In the genomic region with DNA sequence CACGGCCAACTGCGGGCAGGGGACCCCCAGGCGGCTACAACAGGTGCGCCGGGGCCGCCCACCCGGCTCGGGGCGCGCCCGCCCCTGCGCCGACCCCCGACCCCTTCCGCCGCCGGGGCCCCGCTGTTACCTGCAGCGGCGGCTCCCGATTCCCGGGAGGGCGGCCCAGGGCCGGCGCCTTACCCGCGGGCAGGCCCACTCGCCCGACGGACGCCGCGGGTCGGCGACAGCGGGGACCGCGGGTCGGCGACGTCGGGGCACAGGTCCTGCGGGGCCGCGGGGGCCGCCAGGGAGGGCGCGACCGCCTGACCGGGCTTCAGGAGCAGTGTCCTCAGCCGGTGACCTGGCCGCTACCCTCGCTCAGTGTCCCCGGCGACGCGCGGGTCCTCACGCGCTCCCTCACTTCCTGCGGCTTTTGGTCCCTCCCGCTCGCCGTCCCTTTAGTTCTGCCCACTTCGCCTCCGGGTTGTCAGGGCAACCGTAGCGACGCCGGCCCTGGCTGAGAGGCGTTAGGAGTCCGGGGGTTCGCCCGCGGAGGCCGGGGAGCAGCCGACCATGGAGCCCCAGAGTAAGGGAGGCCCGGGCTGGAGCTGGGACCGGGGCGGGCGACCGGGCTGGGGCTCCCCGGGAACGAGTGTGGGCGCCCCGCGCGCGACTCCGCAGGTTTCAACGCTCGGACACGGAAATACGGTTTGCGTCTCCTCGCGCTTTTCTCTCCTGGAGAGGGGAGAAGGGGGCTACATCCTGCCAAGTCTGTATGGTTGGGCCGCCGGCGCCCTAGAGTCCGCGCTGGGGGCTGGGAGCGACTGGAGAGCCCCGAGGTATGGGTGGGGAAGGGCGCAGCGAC, we compare ENCODE assay signal across 7 cellular contexts. TPM values are rescaled to one million over a fixed set of nuclear protein-coding genes. Genes with fewer than 3 reads are reported as not detected.
A peak's percentile ranks its signal among the peaks of the same experiment; 100 is the strongest.
DNase-seq lines count a peak whose midpoint lies in the region; ATAC-seq and TF ChIP-seq lines count a peak whose summit lies in the region.
"Not testable (repeated sequence)": the region's sequence is repeated elsewhere in the genome, so short reads cannot be mapped to it uniquely, and the experiment has no call there.

A gene with protein sequence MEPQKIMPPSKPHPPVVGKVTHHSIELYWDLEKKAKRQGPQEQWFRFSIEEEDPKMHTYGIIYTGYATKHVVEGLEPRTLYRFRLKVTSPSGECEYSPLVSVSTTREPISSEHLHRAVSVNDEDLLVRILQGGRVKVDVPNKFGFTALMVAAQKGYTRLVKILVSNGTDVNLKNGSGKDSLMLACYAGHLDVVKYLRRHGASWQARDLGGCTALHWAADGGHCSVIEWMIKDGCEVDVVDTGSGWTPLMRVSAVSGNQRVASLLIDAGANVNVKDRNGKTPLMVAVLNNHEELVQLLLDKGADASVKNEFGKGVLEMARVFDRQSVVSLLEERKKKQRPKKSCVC (plus strand): TSS at position 477 of the 847 bp plus-strand sequence. CDS start 79 bp downstream, at position 556.

- intact Hi-C loops in breast epithelium (cut with DNase I; ENCODE audit: low total_unique reads); sigmoid colon (cut with DNase I): not testable (repeated sequence)

- H3K36me3 ChIP-seq in breast epithelium; iPS-18a (ENCODE audit: control insufficient read depth, low read depth, low read length); sigmoid colon: not testable (repeated sequence)

- H3K4me1 ChIP-seq in breast epithelium; iPS-18a (ENCODE audit: control insufficient read depth, low read depth, low read length): not testable (repeated sequence)
- H3K4me1 ChIP-seq in sigmoid colon = peaks cover 0 to 16% (median 4%) of the 10 kb centered on the region in 4 donors

- ATAC-seq in GM18517 (IDR thresholded peaks at IDR 0.05; ENCODE audit: unreplicated experiment) = peak; percentile 80
- peak; percentile 83 for ATAC-seq in HG02981 (IDR thresholded peaks at IDR 0.05; ENCODE audit: unreplicated experiment)

- not testable (repeated sequence) for TF ChIP-seq CTCF in WI38 (IDR thresholded peaks at IDR 0.05; ENCODE audit: low read depth, low read length); breast epithelium (IDR thresholded peaks at IDR 0.05); sigmoid colon (IDR thresholded peaks at IDR 0.05)

- H3K27me3 ChIP-seq in breast epithelium, sigmoid colon: not testable (repeated sequence)
- peaks cover 21% of the 10 kb centered on the region for H3K27me3 ChIP-seq in iPS-18a (ENCODE audit: control insufficient read depth, insufficient read depth, low read length)

- not testable (repeated sequence) for TF ChIP-seq POLR2A in breast epithelium (IDR thresholded peaks at IDR 0.05); sigmoid colon (IDR thresholded peaks at IDR 0.05)

- not testable (repeated sequence) for H3K9me3 ChIP-seq in breast epithelium; iPS-18a (ENCODE audit: control insufficient read depth, low read depth, low read length); sigmoid colon

- peak within 1 kb of the TSS; percentile 63 for H3K9ac ChIP-seq in iPS-18a (ENCODE audit: low read length)

- H3K4me3 ChIP-seq in WI38 (ENCODE audit: low read depth, low read length) (peak within 1 kb of the TSS; percentile 66), breast epithelium (peak within 1 kb of the TSS; percentile 58 to 92 (median 75)), iPS-18a (ENCODE audit: low read length) (peak within 1 kb of the TSS; percentile 76), sigmoid colon (peak within 1 kb of the TSS; percentile 82 to 98 (median 90))

- DNase-seq in NCI-H2081 treated with DMSO at 0.1 percent for 48 hours (lab: John Stamatoyannopoulos, UW) (peak; percentile 7), breast epithelium (ENCODE audit: low spot score in 2 of 2) (peak; percentile 79 to 90), sigmoid colon (peak; percentile 94)

- peak within 1 kb of the TSS; percentile 92 to 97 for H3K27ac ChIP-seq in breast epithelium
- H3K27ac ChIP-seq in iPS-18a (ENCODE audit: low read length) = not testable (repeated sequence)
- H3K27ac ChIP-seq in sigmoid colon = peak within 1 kb of the TSS; percentile 82 to 88 (median 86)

- TF ChIP-seq EP300 in sigmoid colon (IDR thresholded peaks at IDR 0.05) = not testable (repeated sequence)

- 24 to 26% methylated on average over 106 of the region's 106 CpGs for WGBS in sigmoid colon, 2 donors

RNA-seq across cellular contexts. Expression of the gene that starts here (rescaled TPM):
- total RNA-seq in breast epithelium (10 to 100 TPM in 2 of 3 donors, 1 to 10 TPM in 1; 2.6 to 18.1 (median 13.8) TPM), sigmoid colon (1 to 10 TPM in 2 of 4 donors, under 1 TPM in 1, not detected in 1; 0.71 to 3.5 (median 1.5) TPM)
- polyA plus RNA-seq in sigmoid colon = 10 to 100 TPM in 1 of 3 donors, 1 to 10 TPM in 2; 3.4 to 12.6 (median 7.9) TPM

Comparison
In these comparisons a context has a peak if more than half of its experiments do, and no peak if none do; other contexts are left out.
1. DNase-seq: peak in every context shown above with its lines; median percentile 94 in sigmoid colon; 84 in breast epithelium; 7 in NCI-H2081 treated with DMSO at 0.1 percent for 48 hours.